Comparison of ENCODE assay signal across 1 cellular context in the genomic region with DNA sequence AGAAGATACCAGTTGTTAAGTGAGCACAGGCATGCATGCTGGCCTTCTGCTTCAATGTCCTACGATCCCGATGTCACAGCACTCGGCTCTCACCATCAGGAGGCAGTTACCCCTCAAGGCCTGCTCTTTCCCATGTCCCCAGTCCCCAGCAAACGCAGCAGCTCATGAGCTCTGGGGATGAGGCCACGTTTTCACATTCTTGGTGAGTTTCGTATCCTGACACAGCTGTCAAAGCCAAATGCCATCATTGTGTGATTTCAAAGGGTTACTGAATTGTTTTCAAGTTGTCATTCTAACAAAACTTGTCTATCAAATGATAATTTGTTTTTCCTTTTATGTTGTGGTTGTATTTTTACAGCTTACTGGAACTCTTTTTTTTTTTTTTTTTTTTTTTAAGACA.
TF ChIP-seq lines count a peak whose summit lies in the region.

No MANE protein-coding gene starts in this region.

TF ChIP-seq in IMR-90, 13 proteins besides CTCF, POLR2A, EP300 and RAD21 (continued from another document):
- no peak for TF ChIP-seq NFE2L2 (IDR thresholded peaks at IDR 0.05; ENCODE audit: low read depth, low read length)
- TF ChIP-seq, protein P1, sequence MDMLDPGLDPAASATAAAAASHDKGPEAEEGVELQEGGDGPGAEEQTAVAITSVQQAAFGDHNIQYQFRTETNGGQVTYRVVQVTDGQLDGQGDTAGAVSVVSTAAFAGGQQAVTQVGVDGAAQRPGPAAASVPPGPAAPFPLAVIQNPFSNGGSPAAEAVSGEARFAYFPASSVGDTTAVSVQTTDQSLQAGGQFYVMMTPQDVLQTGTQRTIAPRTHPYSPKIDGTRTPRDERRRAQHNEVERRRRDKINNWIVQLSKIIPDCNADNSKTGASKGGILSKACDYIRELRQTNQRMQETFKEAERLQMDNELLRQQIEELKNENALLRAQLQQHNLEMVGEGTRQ (IDR thresholded peaks at IDR 0.05; ENCODE audit: low read depth, low read length), result no peak
- TF ChIP-seq, protein P2, sequence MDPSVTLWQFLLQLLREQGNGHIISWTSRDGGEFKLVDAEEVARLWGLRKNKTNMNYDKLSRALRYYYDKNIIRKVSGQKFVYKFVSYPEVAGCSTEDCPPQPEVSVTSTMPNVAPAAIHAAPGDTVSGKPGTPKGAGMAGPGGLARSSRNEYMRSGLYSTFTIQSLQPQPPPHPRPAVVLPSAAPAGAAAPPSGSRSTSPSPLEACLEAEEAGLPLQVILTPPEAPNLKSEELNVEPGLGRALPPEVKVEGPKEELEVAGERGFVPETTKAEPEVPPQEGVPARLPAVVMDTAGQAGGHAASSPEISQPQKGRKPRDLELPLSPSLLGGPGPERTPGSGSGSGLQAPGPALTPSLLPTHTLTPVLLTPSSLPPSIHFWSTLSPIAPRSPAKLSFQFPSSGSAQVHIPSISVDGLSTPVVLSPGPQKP (IDR thresholded peaks at IDR 0.05; ENCODE audit: borderline replicate concordance, low read depth, low read length), result no peak
- no peak for TF ChIP-seq RFX5 (IDR thresholded peaks at IDR 0.05; ENCODE audit: low read depth, low read length)
- TF ChIP-seq CEBPB (IDR thresholded peaks at IDR 0.05; ENCODE audit: low read depth, low read length), result no peak
- no peak for TF ChIP-seq MXI1 (IDR thresholded peaks at IDR 0.05; ENCODE audit: borderline replicate concordance, low read depth, low read length)
- TF ChIP-seq MAZ (IDR thresholded peaks at IDR 0.05; ENCODE audit: borderline replicate concordance, low read depth, low read length), result no peak
- TF ChIP-seq BHLHE40 (IDR thresholded peaks at IDR 0.05; ENCODE audit: low read depth, low read length), result no peak
- TF ChIP-seq RCOR1 (IDR thresholded peaks at IDR 0.05; ENCODE audit: insufficient replicate concordance, low read length), result no peak
- TF ChIP-seq MAFK (IDR thresholded peaks at IDR 0.05; ENCODE audit: low read depth, low read length), result no peak
